ENCODE assay signal across 8 cellular contexts in the genomic region with DNA sequence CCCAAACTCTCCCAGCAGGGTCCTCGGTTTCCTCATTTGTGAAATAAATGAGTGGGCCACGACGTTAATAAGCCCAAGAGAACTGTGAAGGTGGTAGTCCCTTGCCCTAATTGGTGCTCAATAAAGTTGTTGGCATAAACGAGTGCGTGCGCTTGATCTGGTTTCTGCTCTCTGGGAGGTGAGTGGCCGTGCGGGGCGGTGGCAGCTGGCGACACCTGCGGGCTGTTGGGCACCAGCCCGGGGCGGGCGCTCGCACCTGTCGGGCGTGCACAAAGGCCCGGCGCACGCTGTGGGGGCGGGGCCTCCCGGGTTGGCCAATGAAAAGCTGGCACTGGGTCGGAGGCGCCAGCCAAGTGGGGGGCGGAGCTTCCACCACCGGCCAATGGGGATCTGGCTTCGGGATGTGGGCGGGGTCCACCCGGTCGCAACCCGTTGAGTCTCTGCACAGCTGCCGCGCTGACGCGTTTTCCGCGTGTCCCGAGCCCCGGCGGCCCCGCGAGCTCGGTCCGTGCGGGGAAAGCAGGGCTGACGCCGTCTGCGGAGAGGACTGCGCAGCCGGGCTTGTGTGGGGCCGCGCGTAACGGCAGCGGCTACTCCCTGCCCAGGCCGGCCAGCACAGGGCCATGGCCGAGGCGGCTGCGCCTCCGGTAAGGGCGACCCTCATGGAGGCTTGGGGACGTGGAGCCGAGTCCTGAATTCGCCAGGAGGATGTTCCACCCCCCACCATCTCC. TPM values are rescaled to one million over a fixed set of nuclear protein-coding genes. Genes with fewer than 3 reads are reported as not detected.
DNase-seq lines count a peak whose midpoint lies in the region; ATAC-seq and TF ChIP-seq lines count a peak whose summit lies in the region.

No MANE protein-coding gene starts in this region.

- no peaks in the 10 kb centered on the region for H3K9me3 ChIP-seq in colonic mucosa

- no peaks in the 10 kb centered on the region for H3K4me1 ChIP-seq in colonic mucosa

- intact Hi-C loops in colonic mucosa (cut with DNase I): no loop called here
- intact Hi-C loops in left colon (cut with DNase I, micrococcal nuclease): no loop called here

- H3K4me3 ChIP-seq in colonic mucosa: peak overlapping the region; percentile 52

- H3K27ac ChIP-seq in colonic mucosa: no peak overlapping the region

- no peak for TF ChIP-seq CTCF in colonic mucosa (IDR thresholded peaks at IDR 0.05)

- DNase-seq in 8988T (peak; percentile 84), NCI-H2171 (lab: John Stamatoyannopoulos, UW) (peak; percentile 96), colonic mucosa (peak; percentile 99), left colon (peak; percentile 96 to 99)
- peak; percentile 98 for DNase-seq in activated CD4-positive, alpha-beta T cell treated with anti-CD3 and anti-CD28 coated beads for 4 hours
- peak; percentile 97 to 99 for DNase-seq in stimulated activated CD4-positive, alpha-beta T cell treated with anti-CD3 and anti-CD28 coated beads, Interleukin-1b, Interleukin-23, amount 100 ng/mL, for 4 hours (ENCODE audit: low read depth in 2 of 2)

- peak overlapping the region; percentile 56 to 62 for H3K9ac ChIP-seq in colonic mucosa (ENCODE audit: low read depth in 2 of 2, low read length in 2 of 2)

- H3K36me3 ChIP-seq in colonic mucosa: no peaks in the 10 kb centered on the region

- peak; percentile 88 for ATAC-seq in GM18519 (IDR thresholded peaks at IDR 0.05; ENCODE audit: low FRiP score, unreplicated experiment)
- ATAC-seq in HG03045 (IDR thresholded peaks at IDR 0.05; ENCODE audit: unreplicated experiment): peak; percentile 99
- peak; percentile 98 for ATAC-seq in left colon

- no peaks in the 10 kb centered on the region for H3K27me3 ChIP-seq in colonic mucosa

RNA-seq across cellular contexts. Expression of gene ZNF783, which starts 23.0 kb away (rescaled TPM):
- 1 to 10 TPM; 5.5 to 8.9 TPM for total RNA-seq in colonic mucosa
- 10 to 100 TPM; 10.6 to 10.8 TPM for total RNA-seq in left colon

RNA-seq across cellular contexts. Expression of gene ZNF212, which starts 45.6 kb away (rescaled TPM):
- total RNA-seq in colonic mucosa (10 to 100 TPM in 1 of 2 donors, 1 to 10 TPM in 1; 9.8 to 10.4 TPM), left colon (1 to 10 TPM; 9.3 to 9.7 TPM)
